1 cellular context compared by ENCODE assay signal in the genomic region with DNA sequence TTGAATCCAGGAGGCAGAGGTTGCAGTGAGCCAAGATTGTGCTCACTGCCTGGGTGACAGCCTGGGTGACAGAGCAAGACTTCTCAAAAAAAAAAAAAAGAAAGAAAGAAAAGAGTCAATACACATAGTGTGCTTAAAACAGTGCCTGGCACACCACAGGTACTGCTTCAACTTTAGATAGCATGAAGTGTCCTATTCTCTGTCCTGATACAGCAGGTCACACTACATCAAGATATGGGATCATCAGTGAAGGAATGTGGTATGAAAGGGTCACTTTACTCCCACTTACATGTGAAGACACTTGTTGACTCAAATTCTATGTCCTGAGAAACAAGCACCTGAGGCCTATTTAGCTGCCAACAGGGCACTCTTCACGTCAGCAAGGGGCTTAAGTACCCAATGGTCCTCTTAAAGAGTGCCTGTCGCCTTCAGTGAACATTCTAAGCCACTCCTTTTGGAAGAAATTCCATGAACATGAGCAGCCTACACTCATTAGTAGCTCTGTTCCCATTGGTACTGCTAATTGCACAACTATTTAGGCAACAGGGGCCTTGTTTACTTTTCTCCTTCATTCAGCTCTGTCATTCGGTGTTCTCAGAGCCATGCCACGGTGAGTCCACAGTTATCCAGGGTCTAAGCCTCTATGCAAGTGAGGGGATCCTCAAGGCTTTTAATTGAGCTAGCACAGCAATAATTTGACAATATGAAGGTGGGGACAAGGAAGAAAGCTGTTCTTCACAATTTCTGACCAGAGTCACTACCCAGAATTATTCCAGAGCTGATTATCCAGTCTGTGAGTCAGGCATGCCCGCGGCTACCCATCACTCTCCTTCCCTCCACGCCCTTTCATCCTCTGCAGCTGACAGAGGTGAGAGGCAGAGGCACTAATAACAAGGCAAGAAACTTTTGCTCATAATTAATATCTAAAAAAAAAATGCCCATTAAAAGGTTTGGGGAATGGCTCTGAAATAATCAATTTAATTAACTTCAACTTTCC.
TF ChIP-seq lines count a peak whose summit lies in the region.

No MANE protein-coding gene starts in this region.

TF ChIP-seq in GM23338, 12 proteins besides CTCF, POLR2A, EP300 and RAD21:
- no peak for TF ChIP-seq STAT1 (IDR thresholded peaks at IDR 0.05; ENCODE audit: unreplicated experiment)
- TF ChIP-seq ZNF114 (CRISPR knock-in tag; IDR thresholded peaks at IDR 0.05), result no peak
- TF ChIP-seq JUNB (IDR thresholded peaks at IDR 0.05; ENCODE audit: unreplicated experiment), result no peak
- TF ChIP-seq CREB1 (CRISPR knock-in tag; IDR thresholded peaks at IDR 0.05; ENCODE audit: low read depth), result no peak
- TF ChIP-seq EZH2 (IDR thresholded peaks at IDR 0.05; ENCODE audit: low read depth, unreplicated experiment), result no peak
- TF ChIP-seq REST (IDR thresholded peaks at IDR 0.05; ENCODE audit: unreplicated experiment), result no peak
- no peak for TF ChIP-seq NANOG (IDR thresholded peaks at IDR 0.05; ENCODE audit: borderline replicate concordance)
- TF ChIP-seq POLR2AphosphoS5 (IDR thresholded peaks at IDR 0.05; ENCODE audit: low read depth), result no peak
- TF ChIP-seq, protein P1, sequence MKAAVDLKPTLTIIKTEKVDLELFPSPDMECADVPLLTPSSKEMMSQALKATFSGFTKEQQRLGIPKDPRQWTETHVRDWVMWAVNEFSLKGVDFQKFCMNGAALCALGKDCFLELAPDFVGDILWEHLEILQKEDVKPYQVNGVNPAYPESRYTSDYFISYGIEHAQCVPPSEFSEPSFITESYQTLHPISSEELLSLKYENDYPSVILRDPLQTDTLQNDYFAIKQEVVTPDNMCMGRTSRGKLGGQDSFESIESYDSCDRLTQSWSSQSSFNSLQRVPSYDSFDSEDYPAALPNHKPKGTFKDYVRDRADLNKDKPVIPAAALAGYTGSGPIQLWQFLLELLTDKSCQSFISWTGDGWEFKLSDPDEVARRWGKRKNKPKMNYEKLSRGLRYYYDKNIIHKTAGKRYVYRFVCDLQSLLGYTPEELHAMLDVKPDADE (IDR thresholded peaks at IDR 0.05), result no peak
- TF ChIP-seq, protein P2, sequence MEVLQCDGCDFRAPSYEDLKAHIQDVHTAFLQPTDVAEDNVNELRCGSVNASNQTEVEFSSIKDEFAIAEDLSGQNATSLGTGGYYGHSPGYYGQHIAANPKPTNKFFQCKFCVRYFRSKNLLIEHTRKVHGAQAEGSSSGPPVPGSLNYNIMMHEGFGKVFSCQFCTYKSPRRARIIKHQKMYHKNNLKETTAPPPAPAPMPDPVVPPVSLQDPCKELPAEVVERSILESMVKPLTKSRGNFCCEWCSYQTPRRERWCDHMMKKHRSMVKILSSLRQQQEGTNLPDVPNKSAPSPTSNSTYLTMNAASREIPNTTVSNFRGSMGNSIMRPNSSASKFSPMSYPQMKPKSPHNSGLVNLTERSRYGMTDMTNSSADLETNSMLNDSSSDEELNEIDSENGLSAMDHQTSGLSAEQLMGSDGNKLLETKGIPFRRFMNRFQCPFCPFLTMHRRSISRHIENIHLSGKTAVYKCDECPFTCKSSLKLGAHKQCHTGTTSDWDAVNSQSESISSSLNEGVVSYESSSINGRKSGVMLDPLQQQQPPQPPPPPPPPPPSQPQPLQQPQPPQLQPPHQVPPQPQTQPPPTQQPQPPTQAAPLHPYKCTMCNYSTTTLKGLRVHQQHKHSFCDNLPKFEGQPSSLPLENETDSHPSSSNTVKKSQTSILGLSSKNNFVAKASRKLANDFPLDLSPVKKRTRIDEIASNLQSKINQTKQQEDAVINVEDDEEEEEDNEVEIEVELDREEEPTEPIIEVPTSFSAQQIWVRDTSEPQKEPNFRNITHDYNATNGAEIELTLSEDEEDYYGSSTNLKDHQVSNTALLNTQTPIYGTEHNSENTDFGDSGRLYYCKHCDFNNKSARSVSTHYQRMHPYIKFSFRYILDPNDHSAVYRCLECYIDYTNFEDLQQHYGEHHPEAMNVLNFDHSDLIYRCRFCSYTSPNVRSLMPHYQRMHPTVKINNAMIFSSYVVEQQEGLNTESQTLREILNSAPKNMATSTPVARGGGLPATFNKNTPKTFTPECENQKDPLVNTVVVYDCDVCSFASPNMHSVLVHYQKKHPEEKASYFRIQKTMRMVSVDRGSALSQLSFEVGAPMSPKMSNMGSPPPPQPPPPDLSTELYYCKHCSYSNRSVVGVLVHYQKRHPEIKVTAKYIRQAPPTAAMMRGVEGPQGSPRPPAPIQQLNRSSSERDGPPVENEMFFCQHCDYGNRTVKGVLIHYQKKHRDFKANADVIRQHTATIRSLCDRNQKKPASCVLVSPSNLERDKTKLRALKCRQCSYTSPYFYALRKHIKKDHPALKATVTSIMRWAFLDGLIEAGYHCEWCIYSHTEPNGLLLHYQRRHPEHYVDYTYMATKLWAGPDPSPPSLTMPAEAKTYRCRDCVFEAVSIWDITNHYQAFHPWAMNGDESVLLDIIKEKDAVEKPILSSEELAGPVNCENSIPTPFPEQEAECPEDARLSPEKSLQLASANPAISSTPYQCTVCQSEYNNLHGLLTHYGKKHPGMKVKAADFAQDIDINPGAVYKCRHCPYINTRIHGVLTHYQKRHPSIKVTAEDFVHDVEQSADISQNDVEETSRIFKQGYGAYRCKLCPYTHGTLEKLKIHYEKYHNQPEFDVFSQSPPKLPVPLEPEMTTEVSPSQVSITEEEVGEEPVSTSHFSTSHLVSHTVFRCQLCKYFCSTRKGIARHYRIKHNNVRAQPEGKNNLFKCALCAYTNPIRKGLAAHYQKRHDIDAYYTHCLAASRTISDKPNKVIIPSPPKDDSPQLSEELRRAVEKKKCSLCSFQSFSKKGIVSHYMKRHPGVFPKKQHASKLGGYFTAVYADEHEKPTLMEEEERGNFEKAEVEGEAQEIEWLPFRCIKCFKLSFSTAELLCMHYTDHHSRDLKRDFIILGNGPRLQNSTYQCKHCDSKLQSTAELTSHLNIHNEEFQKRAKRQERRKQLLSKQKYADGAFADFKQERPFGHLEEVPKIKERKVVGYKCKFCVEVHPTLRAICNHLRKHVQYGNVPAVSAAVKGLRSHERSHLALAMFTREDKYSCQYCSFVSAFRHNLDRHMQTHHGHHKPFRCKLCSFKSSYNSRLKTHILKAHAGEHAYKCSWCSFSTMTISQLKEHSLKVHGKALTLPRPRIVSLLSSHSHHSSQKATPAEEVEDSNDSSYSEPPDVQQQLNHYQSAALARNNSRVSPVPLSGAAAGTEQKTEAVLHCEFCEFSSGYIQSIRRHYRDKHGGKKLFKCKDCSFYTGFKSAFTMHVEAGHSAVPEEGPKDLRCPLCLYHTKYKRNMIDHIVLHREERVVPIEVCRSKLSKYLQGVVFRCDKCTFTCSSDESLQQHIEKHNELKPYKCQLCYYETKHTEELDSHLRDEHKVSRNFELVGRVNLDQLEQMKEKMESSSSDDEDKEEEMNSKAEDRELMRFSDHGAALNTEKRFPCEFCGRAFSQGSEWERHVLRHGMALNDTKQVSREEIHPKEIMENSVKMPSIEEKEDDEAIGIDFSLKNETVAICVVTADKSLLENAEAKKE (CRISPR knock-in tag; IDR thresholded peaks at IDR 0.05), result no peak
- TF ChIP-seq EZH2phosphoT487 (IDR thresholded peaks at IDR 0.05; ENCODE audit: unreplicated experiment), result no peak
- TF ChIP-seq ZNF331 (CRISPR knock-in tag; IDR thresholded peaks at IDR 0.05; ENCODE audit: low read depth), result no peak
